ENCODE assay signal across 8 cellular contexts in genomic region chr7:151088019-151088855, GRCh38. TPM values are rescaled to one million over a fixed set of nuclear protein-coding genes. Genes with fewer than 3 reads are reported as not detected.
DNase-seq lines count a peak whose midpoint lies in the region; ATAC-seq and TF ChIP-seq lines count a peak whose summit lies in the region.

No MANE protein-coding gene starts in this region.

- TF ChIP-seq CTCF in heart right ventricle (IDR thresholded peaks at IDR 0.05): no peak
- no peak for TF ChIP-seq CTCF in tibial nerve (IDR thresholded peaks at IDR 0.05)

- peaks cover 26 to 72% (median 62%) of the 10 kb centered on the region in 9 donors for H3K4me1 ChIP-seq in heart right ventricle
- peaks cover 0 to 76% (median 37%) of the 10 kb centered on the region in 4 donors for H3K4me1 ChIP-seq in tibial nerve

- H3K9me3 ChIP-seq in heart right ventricle: no peaks in the 10 kb centered on the region
- H3K9me3 ChIP-seq in tibial nerve: no peaks in the 10 kb centered on the region

- peak in 4 of 8 donors; percentile 4 to 28 (median 17) for ATAC-seq in heart right ventricle
- no peak for ATAC-seq in left ventricle myocardium superior
- ATAC-seq in esophagus mucosa: no peak
- no peak for ATAC-seq in HG03378 (IDR thresholded peaks at IDR 0.05; ENCODE audit: unreplicated experiment)

- H3K27ac ChIP-seq in heart right ventricle: peak overlapping the region; percentile 81 to 94 (median 89)
- H3K27ac ChIP-seq in angular gyrus (ENCODE audit: low read depth, low read length): peak overlapping the region; percentile 93
- peak overlapping the region; percentile 81 to 92 (median 86) for H3K27ac ChIP-seq in tibial nerve

- H3K27me3 ChIP-seq in heart right ventricle (no peaks in the 10 kb centered on the region), tibial nerve (no peaks in the 10 kb centered on the region)

- intact Hi-C loops in heart right ventricle (cut with DNase I) (no loop called here), left ventricle myocardium superior (cut with micrococcal nuclease) (no loop called here)

- no peak for TF ChIP-seq EP300 in tibial nerve (IDR thresholded peaks at IDR 0.05)

- no peak for DNase-seq in heart right ventricle
- DNase-seq in left ventricle myocardium superior: no peak
- peak; percentile 41 for DNase-seq in left kidney (ENCODE audit: low read depth, low spot score)
- DNase-seq in tibial nerve (ENCODE audit: low spot score in 2 of 2): no peak
- no peak for DNase-seq in NK-92 treated with Interleukin-12 subunit alpha and Interleukin-12 subunit beta, amount 100 ng/mL, for 24 hours (lab: John Stamatoyannopoulos, UW)

- H3K36me3 ChIP-seq in heart right ventricle (peaks cover 0 to 10% (median 0%) of the 10 kb centered on the region in 9 donors), tibial nerve (no peaks in the 10 kb centered on the region)

- 43 to 51% methylated on average over 16 of the region's 16 CpGs for WGBS in heart right ventricle, 2 donors
- 33 to 52% methylated on average over 15 of the region's 16 CpGs for WGBS in tibial nerve, 2 donors

- TF ChIP-seq POLR2A in tibial nerve (IDR thresholded peaks at IDR 0.05): no peak

- H3K4me3 ChIP-seq in heart right ventricle (peak overlapping the region; percentile 69 to 88 (median 78)), tibial nerve (peak overlapping the region; percentile 63 to 93 (median 68))

RNA-seq across cellular contexts. Expression of gene AGAP3, which starts 2.0 kb away (rescaled TPM):
- total RNA-seq in heart right ventricle (10 to 100 TPM; 40.5 to 93.4 (median 50.3) TPM), left ventricle myocardium superior (69.7 TPM), tibial nerve (100 to 1,000 TPM in 2 of 4 donors, 10 to 100 TPM in 2; 40.0 to 114 (median 87.2) TPM), esophagus mucosa (76.1 TPM)
- 10 to 100 TPM; 40.2 to 67.5 TPM for polyA plus RNA-seq in heart right ventricle

RNA-seq across cellular contexts. Expression of gene TMUB1, which starts 4.9 kb away (rescaled TPM):
- total RNA-seq in heart right ventricle: 10 to 100 TPM; 18.5 to 40.3 (median 23.4) TPM
- polyA plus RNA-seq in heart right ventricle: 10 to 100 TPM; 79.4 to 88.2 TPM
- total RNA-seq in left ventricle myocardium superior: 38.7 TPM
- total RNA-seq in tibial nerve: 10 to 100 TPM; 24.3 to 61.5 (median 33.8) TPM
- 23.2 TPM for total RNA-seq in esophagus mucosa

RNA-seq across cellular contexts. Expression of gene FASTK, which starts 7.6 kb away (rescaled TPM):
- 100 to 1,000 TPM in 1 of 10 donors, 10 to 100 TPM in 9; 65.0 to 107 (median 75.6) TPM for total RNA-seq in heart right ventricle
- 100 to 1,000 TPM in 1 of 2 donors, 10 to 100 TPM in 1; 82.7 to 246 TPM for polyA plus RNA-seq in heart right ventricle
- total RNA-seq in left ventricle myocardium superior: 79.4 TPM
- total RNA-seq in tibial nerve: 100 to 1,000 TPM in 1 of 4 donors, 10 to 100 TPM in 3; 69.9 to 139 (median 79.7) TPM
- 55.5 TPM for total RNA-seq in esophagus mucosa

RNA-seq across cellular contexts. Expression of gene SLC4A2, which starts 28.8 kb away (rescaled TPM):
- total RNA-seq in heart right ventricle (10 to 100 TPM; 36.0 to 80.5 (median 47.6) TPM), left ventricle myocardium superior (64.1 TPM), tibial nerve (100 to 1,000 TPM in 1 of 4 donors, 10 to 100 TPM in 3; 74.3 to 111 (median 91.4) TPM), esophagus mucosa (35.9 TPM)
- polyA plus RNA-seq in heart right ventricle: 100 to 1,000 TPM; 101 to 109 TPM

RNA-seq across cellular contexts. Expression of gene CDK5, which starts 30.5 kb away (rescaled TPM):
- total RNA-seq in heart right ventricle (10 to 100 TPM in 1 of 10 donors, 1 to 10 TPM in 9; 5.2 to 11.3 (median 7.8) TPM), left ventricle myocardium superior (8.1 TPM), tibial nerve (10 to 100 TPM in 1 of 4 donors, 1 to 10 TPM in 3; 3.6 to 13.1 (median 7.1) TPM), esophagus mucosa (11.4 TPM)
- 1 to 10 TPM; 5.0 to 7.7 TPM for polyA plus RNA-seq in heart right ventricle
